ENCODE assay signal across 8 cellular contexts in genomic region chr2:43609304-43609883, GRCh38. TPM values are rescaled to one million over a fixed set of nuclear protein-coding genes. Genes with fewer than 3 reads are reported as not detected.
DNase-seq lines count a peak whose midpoint lies in the region; ATAC-seq, FAIRE-seq and TF ChIP-seq lines count a peak whose summit lies in the region.

No MANE protein-coding gene starts in this region.

- ATAC-seq in HG03342 (IDR thresholded peaks at IDR 0.05; ENCODE audit: unreplicated experiment), result peak; percentile 49
- ATAC-seq in GM12878, result peak; percentile 87
- ATAC-seq in HG03520 (IDR thresholded peaks at IDR 0.05; ENCODE audit: unreplicated experiment), result no peak

- H3K4me3 ChIP-seq in OCI-LY7 (ENCODE audit: low read depth, low read length, poor library complexity, severe bottlenecking), result no peak overlapping the region
- H3K4me3 ChIP-seq in GM12878, result no peak overlapping the region

- H3K9ac ChIP-seq in GM12878 (ENCODE audit: control insufficient read depth, insufficient read depth, low read length), result no peak overlapping the region

- no peaks in the 10 kb centered on the region for H4K20me1 ChIP-seq in OCI-LY7 (ENCODE audit: insufficient read depth, low read length)
- no peaks in the 10 kb centered on the region for H4K20me1 ChIP-seq in GM12878 (ENCODE audit: control insufficient read depth, insufficient read depth)

- peak; percentile 13 for FAIRE-seq in GM12878 (lab: Jason Lieb, UNC)

- peak; percentile 89 for TF ChIP-seq CTCF in OCI-LY7 (conservative IDR thresholded peaks at IDR 0.05; ENCODE audit: low read length)
- TF ChIP-seq CTCF in GM12878 (IDR thresholded peaks at IDR 0.05 in 2 of 3, conservative IDR thresholded peaks at IDR 0.05 in 1 of 3; ENCODE audit: control insufficient read depth in 2 of 3, extremely low read depth in 1 of 3, insufficient read depth in 1 of 3, low read depth in 3 of 3, low read length in 3 of 3), result peak; percentile 66 to 73 (median 66); a peak in 5 of 6 replicates

- SMC1A ChIA-PET in GM12878 (lab: Charles Lee; ENCODE audit: uncharacterized antibody, unreplicated experiment), result interaction anchor here (0.9 to 1.2 kb wide), 3 partner anchors 33 to 791 kb away, joined by 3 to 8 read pairs (median 4); no protein-coding TSS in a partner anchor

- in situ Hi-C loops in GM12878 (cut with MboI), result no loop called here

- peak; percentile 71 for TF ChIP-seq RAD21 in GM12878 (IDR thresholded peaks at IDR 0.05; ENCODE audit: insufficient read depth, low read depth, low read length)

- H3K27ac ChIP-seq in OCI-LY7 (ENCODE audit: low read depth, low read length, poor library complexity, severe bottlenecking) (no peak overlapping the region), GM12878 (ENCODE audit: control insufficient read depth, insufficient read depth) (no peak overlapping the region)

- no peaks in the 10 kb centered on the region for H3K4me1 ChIP-seq in OCI-LY7 (ENCODE audit: insufficient read depth, low read length, poor library complexity, severe bottlenecking)
- no peaks in the 10 kb centered on the region for H3K4me1 ChIP-seq in GM12878 (ENCODE audit: control insufficient read depth, insufficient read depth, low read length)

- H3K79me2 ChIP-seq in OCI-LY7 (ENCODE audit: insufficient read depth, low read depth, low read length), result no peaks in the 10 kb centered on the region
- no peaks in the 10 kb centered on the region for H3K79me2 ChIP-seq in GM12878 (ENCODE audit: control insufficient read depth, insufficient read depth, low read length)

- no peaks in the 10 kb centered on the region; a peak in 1 of 4 replicates for H3K27me3 ChIP-seq in GM12878 (replicated peaks in 1 of 2; ENCODE audit: control insufficient read depth in 2 of 2, insufficient read depth in 2 of 2, low read length in 1 of 2)

- H3K4me2 ChIP-seq in OCI-LY7 (ENCODE audit: low read length) (no peak overlapping the region), GM12878 (ENCODE audit: control insufficient read depth, insufficient read depth) (no peak overlapping the region)

- H3K9me3 ChIP-seq in OCI-LY7 (ENCODE audit: low read length) (no peaks in the 10 kb centered on the region), GM12878 (replicated peaks; ENCODE audit: control insufficient read depth, insufficient read depth, low read length) (no peaks in the 10 kb centered on the region)

- no peaks in the 10 kb centered on the region for H3K36me3 ChIP-seq in OCI-LY7 (ENCODE audit: insufficient read depth, low read length)
- no peaks in the 10 kb centered on the region for H3K36me3 ChIP-seq in GM12878 (ENCODE audit: control insufficient read depth in 2 of 2, insufficient read depth in 2 of 2, low read length in 1 of 2)

- intact Hi-C loops in OCI-LY7 (cut with micrococcal nuclease; ENCODE audit: unreplicated experiment) (loop anchor here (1.0 to 2.0 kb wide), 2 partner anchors 663 to 781 kb away; no protein-coding TSS in a partner anchor), GM12878 (cut with micrococcal nuclease; ENCODE audit: unreplicated experiment) (loop anchor here (1.0 to 2.0 kb wide), 2 partner anchors 663 to 782 kb away; no protein-coding TSS in a partner anchor)

- CTCF ChIA-PET in OCI-LY7 (lab: Charles Lee; ENCODE audit: unreplicated experiment) (no interaction called here), GM12878 (lab: Yijun Ruan, JAX) (interaction anchor here (0.7 to 1.5 kb wide), 12 partner anchors 9 to 779 kb away, joined by 3 to 10 read pairs (median 4); partner anchors contain the start of gene THADA)

- BruUV-seq in OCI-LY7 (replicated peaks; lab: Mats Ljungman, UMichigan) (no TSS peak), GM12878 (replicated peaks; lab: Mats Ljungman, UMichigan) (no TSS peak)

- DNase-seq in activated effector memory CD4-positive, alpha-beta T cell treated with anti-CD3 and anti-CD28 coated beads, Interleukin-2, amount 50 U/mL, for 16 hours, result peak; percentile 65
- DNase-seq in activated effector memory CD4-positive, alpha-beta T cell treated with Interleukin-2 at 50 U/mL for 16 hours, result no peak
- DNase-seq in OCI-LY7 (ENCODE audit: low spot score) (peak; percentile 64), GM12878 (ENCODE audit: low read depth, low spot score) (no peak), iPS-NIHi11 (ENCODE audit: low spot score) (peak; percentile 67)
- peak; percentile 46 for DNase-seq in stimulated activated CD4-positive, alpha-beta T cell treated with anti-CD3 and anti-CD28 coated beads, Interleukin-4, amount 100 ng/mL, for 24 hours

- H2AFZ ChIP-seq in OCI-LY7 (ENCODE audit: low read length) (no peak overlapping the region), GM12878 (ENCODE audit: control insufficient read depth, low read depth, low read length) (no peak overlapping the region)

- POLR2A ChIA-PET in OCI-LY7 (lab: Charles Lee), result interaction anchor here (0.6 kb wide), 1 partner anchor 1135 kb away, joined by 3 read pairs; no protein-coding TSS in a partner anchor
- POLR2A ChIA-PET in GM12878 (lab: Charles Lee), result interaction anchor here (1.2 kb wide), 1 partner anchor 13 kb away, joined by 3 read pairs; no protein-coding TSS in a partner anchor

- no peak for TF ChIP-seq EP300 in GM12878 (IDR thresholded peaks at IDR 0.05; ENCODE audit: borderline replicate concordance in 1 of 2, control insufficient read depth in 1 of 2, low read depth in 2 of 2, low read length in 2 of 2)

- no peak for TF ChIP-seq POLR2A in GM12878 (IDR thresholded peaks at IDR 0.05; ENCODE audit: low read depth, low read length)

- no peaks in the 10 kb centered on the region for H3K9me2 ChIP-seq in OCI-LY7 (ENCODE audit: insufficient read depth, low read length)

- 10% methylated on average over 4 of the region's 4 CpGs for WGBS in GM12878 (ENCODE audit: insufficient coverage, insufficient replicate concordance, low lambda C conversion rate, missing lambda C conversion rate)

- RAD21 ChIA-PET in GM12878 (lab: Charles Lee; ENCODE audit: unreplicated experiment), result interaction anchor here (1.1 kb wide), 1 partner anchor 662 kb away, joined by 3 read pairs; no protein-coding TSS in a partner anchor

TF ChIP-seq in GM12878, 131 proteins besides CTCF, POLR2A, EP300 and RAD21:
- TF ChIP-seq SMC3 (IDR thresholded peaks at IDR 0.05; ENCODE audit: borderline replicate concordance, low read length) (peak; percentile 67; the same call in 1 of the 2 replicates), FOXM1 (IDR thresholded peaks at IDR 0.05; ENCODE audit: low read depth, low read length) (no peak), ATF3 (IDR thresholded peaks at IDR 0.05; ENCODE audit: borderline replicate concordance, extremely low read depth, low read depth, low read length) (no peak), ATF7 (IDR thresholded peaks at IDR 0.05; ENCODE audit: low read depth) (no peak), USF1 (IDR thresholded peaks at IDR 0.05; ENCODE audit: borderline replicate concordance, extremely low read length, insufficient read depth, low read depth, low read length) (no peak)

RNA-seq across cellular contexts. Expression of gene THADA, which starts 13.6 kb away (rescaled TPM):
- total RNA-seq in OCI-LY7 (2014; rRNA removed; shearing (Covaris generic)), result 31.2 and 32.0 TPM in 2 replicates
- total RNA-seq in OCI-LY7 (2022) (30.1 and 32.3 TPM in 2 replicates), GM12878 (2014; rRNA removed) (24.5 and 28.4 TPM in 2 replicates), GM12878 (2014; rRNA removed; fragmentation: Illumina TruSeq; extraction: Trizol) (22.7 and 28.0 TPM in 2 replicates), GM12878 (2021) (32.6 and 33.2 TPM in 2 replicates)
- total RNA-seq in GM12878 (2013; cell fraction: nucleolus; rRNA removed), result 137 and 153 TPM in 2 replicates
- 9.0 TPM for polyA plus RNA-seq in GM12878 (2011; ENCODE audit: low read depth)
- polyA plus RNA-seq in GM12878 (2011; rRNA removed) (22.2 and 23.6 TPM in 2 replicates), GM12878 (2014; fragmentation: Illumina TruSeq; extraction: Trizol) (21.6 and 24.5 TPM in 2 replicates), GM12878 (2014; fragmentation: Nextera tagmentation; extraction: Ambion mirVana) (10 to 100 TPM; 17.0 to 17.5 TPM), GM12878 (2014; rRNA removed) (14.6 and 17.9 TPM in 2 replicates), GM12878 (2016; fragmentation: Nextera tagmentation; extraction: Ambion mirVana) (10 to 100 TPM; 26.4 to 29.2 TPM)
- 28.3 and 29.9 TPM in 2 replicates for polyA plus RNA-seq in GM12878 (2011; cell fraction: cytosol; rRNA removed)
- polyA plus RNA-seq in GM12878 (2011; cell fraction: nucleus; rRNA removed), result 54.5 and 75.9 TPM in 2 replicates
- polyA plus RNA-seq in GM12878 (2012), result 10.3 and 10.9 TPM in 2 replicates
- 102 and 124 TPM in 2 replicates for polyA minus RNA-seq in GM12878 (2011; rRNA and poly(A)+ RNA removed)
- polyA minus RNA-seq in GM12878 (2011; cell fraction: cytosol; rRNA and poly(A)+ RNA removed), result 20.2 and 22.7 TPM in 2 replicates
- 56.2 and 102 TPM in 2 replicates for polyA minus RNA-seq in GM12878 (2011; cell fraction: nucleus; rRNA and poly(A)+ RNA removed)

RNA-seq across cellular contexts. Expression of gene PLEKHH2, which starts 27.7 kb away (rescaled TPM):
- 0.88 and 1.5 TPM in 2 replicates for total RNA-seq in OCI-LY7 (2014; rRNA removed; shearing (Covaris generic))
- total RNA-seq in OCI-LY7 (2022), result 1.1 and 2.6 TPM in 2 replicates
- not detected in 2 replicates for total RNA-seq in GM12878 (2013; cell fraction: nucleolus; rRNA removed)
- not detected in 2 replicates for total RNA-seq in GM12878 (2014; rRNA removed)
- not detected in 2 replicates for total RNA-seq in GM12878 (2014; rRNA removed; fragmentation: Illumina TruSeq; extraction: Trizol)
- not detected in 2 replicates for total RNA-seq in GM12878 (2021)
- polyA plus RNA-seq in GM12878 (2011; ENCODE audit: low read depth), result 0.07 TPM
- not detected in 2 replicates for polyA plus RNA-seq in GM12878 (2011; rRNA removed)
- not detected in 2 replicates for polyA plus RNA-seq in GM12878 (2011; cell fraction: cytosol; rRNA removed)
- 0.01 TPM in 1 of 2 replicates, not detected in the other for polyA plus RNA-seq in GM12878 (2011; cell fraction: nucleus; rRNA removed)
- 0.14 and 0.24 TPM in 2 replicates for polyA plus RNA-seq in GM12878 (2012)
- not detected in 2 replicates for polyA plus RNA-seq in GM12878 (2014; fragmentation: Illumina TruSeq; extraction: Trizol)
- not detected for polyA plus RNA-seq in GM12878 (2014; fragmentation: Nextera tagmentation; extraction: Ambion mirVana)
- polyA plus RNA-seq in GM12878 (2014; rRNA removed), result not detected in 2 replicates
- polyA plus RNA-seq in GM12878 (2016; fragmentation: Nextera tagmentation; extraction: Ambion mirVana), result not detected
- polyA minus RNA-seq in GM12878 (2011; rRNA and poly(A)+ RNA removed), result not detected in 2 replicates
- polyA minus RNA-seq in GM12878 (2011; cell fraction: cytosol; rRNA and poly(A)+ RNA removed), result not detected in 2 replicates
- polyA minus RNA-seq in GM12878 (2011; cell fraction: nucleus; rRNA and poly(A)+ RNA removed), result not detected in 2 replicates

Comparison
In these comparisons a context has a peak if more than half of its experiments do, and no peak if none do; other contexts are left out.
1. DNase-seq: peak in activated effector memory CD4-positive, alpha-beta T cell treated with anti-CD3 and anti-CD28 coated beads, Interleukin-2, amount 50 U/mL, for 16 hours (single experiment), OCI-LY7 (single experiment), iPS-NIHi11 (single experiment) and stimulated activated CD4-positive, alpha-beta T cell treated with anti-CD3 and anti-CD28 coated beads, Interleukin-4, amount 100 ng/mL, for 24 hours (single experiment); none in activated effector memory CD4-positive, alpha-beta T cell treated with Interleukin-2 at 50 U/mL for 16 hours (single experiment) and GM12878 (single experiment).